Comparison of ENCODE assay signal across 29 cellular contexts in genomic region chr6:15080895-15081294, GRCh38.
"Had no signal": no experiment of that assay in that cellular context is flagged by ENCODE, and none has a peak within 500 bp of the region (broad histone marks: within the 10 kb centered on the region; RNA-seq: fewer than 3 reads in every experiment).

No MANE protein-coding gene starts in this region.

- H3K9me3 Mint-ChIP-seq: activated CD4-positive, alpha-beta T cell treated with anti-CD3 and anti-CD28 coated beads, Interleukin-2, amount 10 ng/mL, durations not matched to agents 7 days and 5 days; activated naive CD4-positive, alpha-beta T cell treated with anti-CD3 and anti-CD28 coated beads, Interleukin-2, amount 10 ng/mL, durations not matched to agents 7 days and 5 days; activated naive CD8-positive, alpha-beta T cell treated with anti-CD3 and anti-CD28 coated beads, Interleukin-2, amount 50 U/mL, for 24 hours; activated T-cell treated with anti-CD3 and anti-CD28 coated beads, Interleukin-2, amount 50 U/mL, for 4 hours; T-helper 2 cell treated with Interferon-gamma antibody and Interleukin-4, amounts not matched to agents 5 μg/mL and 100 μg/mL, for 36 hours; WTC11 had no signal

- H3K27ac ChIP-seq: brain microvascular endothelial cell, PC-9, RWPE1, SJCRH30, SK-N-MC had no signal

- FAIRE-seq: RCC 7860 had no signal

- DNase-seq: activated CD4-positive, alpha-beta T cell treated with anti-CD3 and anti-CD28 coated beads for 36 hours; activated CD4-positive, alpha-beta T cell treated with anti-CD3 and anti-CD28 coated beads, Interleukin-2, amount 10 ng/mL, durations not matched to agents 7 days and 5 days; activated CD4-positive, alpha-beta T cell treated with anti-CD3 and anti-CD28 coated beads, Interleukin-2, amount 50 U/mL, for 48 hours; activated CD8-positive, alpha-beta T cell treated with anti-CD3 and anti-CD28 coated beads, Interleukin-2, amount 10 ng/mL, durations not matched to agents 7 days and 5 days; activated effector memory CD4-positive, alpha-beta T cell treated with Interleukin-2 at 50 U/mL for 16 hours; activated naive CD4-positive, alpha-beta T cell treated with anti-CD3 and anti-CD28 coated beads, Interleukin-2, amount 10 ng/mL, durations not matched to agents 7 days and 5 days; activated naive CD8-positive, alpha-beta T cell treated with anti-CD3 and anti-CD28 coated beads, Interleukin-2, amount 50 U/mL, for 24 hours; activated T-cell treated with anti-CD3 and anti-CD28 coated beads, Interleukin-2, amount 50 U/mL, for 4 hours; brain microvascular endothelial cell; central memory CD4-positive, alpha-beta T cell; Kasumi-1; MG63; MV-4-11; NCI-H1092; NCI-H1436 treated with DMSO at 0.1 percent for 48 hours; NCI-H1694 treated with DMSO at 0.1 percent for 48 hours; NCI-H2029; NCI-H345; NCI-H524 treated with DMSO at 0.1 percent for 48 hours; PC-9; SJCRH30 had no signal

- H3K9me3 ChIP-seq: MG63, SJCRH30 had no signal

- H3K27me3 Mint-ChIP-seq: activated CD4-positive, alpha-beta T cell treated with anti-CD3 and anti-CD28 coated beads for 36 hours; activated CD4-positive, alpha-beta T cell treated with anti-CD3 and anti-CD28 coated beads, Interleukin-2, amount 10 ng/mL, durations not matched to agents 7 days and 5 days; activated naive CD8-positive, alpha-beta T cell; activated naive CD8-positive, alpha-beta T cell treated with anti-CD3 and anti-CD28 coated beads, Interleukin-2, amount 50 U/mL, for 24 hours had no signal

- H3K4me1 ChIP-seq: SJCRH30 had no signal

- ATAC-seq: activated CD4-positive, alpha-beta T cell treated with anti-CD3 and anti-CD28 coated beads for 36 hours; activated CD4-positive, CD25-positive, alpha-beta regulatory T cell treated with anti-CD3 and anti-CD28 coated beads, Interleukin-2, amount 50 U/mL, for 24 hours; activated CD8-positive, alpha-beta T cell treated with anti-CD3 and anti-CD28 coated beads, Interleukin-2, amount 10 ng/mL, durations not matched to agents 7 days and 5 days; activated naive CD8-positive, alpha-beta T cell treated with anti-CD3 and anti-CD28 coated beads, Interleukin-2, amount 50 U/mL, for 24 hours; activated T-cell treated with anti-CD3 and anti-CD28 coated beads, Interleukin-2, amount 50 U/mL, for 4 hours; Right ventricle myocardium inferior; WTC11 had no signal

- H3K4me2 ChIP-seq: PC-9 had no signal

- H3K36me3 ChIP-seq: brain microvascular endothelial cell, MG63, SJCRH30 had no signal

- H2AFZ ChIP-seq: PC-9 had no signal

- H3K4me1 Mint-ChIP-seq: activated naive CD8-positive, alpha-beta T cell treated with anti-CD3 and anti-CD28 coated beads, Interleukin-2, amount 50 U/mL, for 24 hours had no signal

- H3K27ac Mint-ChIP-seq: activated CD4-positive, alpha-beta T cell treated with anti-CD3 and anti-CD28 coated beads for 36 hours; activated CD4-positive, alpha-beta T cell treated with anti-CD3 and anti-CD28 coated beads, Interleukin-2, amount 10 ng/mL, durations not matched to agents 7 days and 5 days; activated CD8-positive, alpha-beta T cell treated with anti-CD3 and anti-CD28 coated beads, Interleukin-2, amount 10 ng/mL, durations not matched to agents 7 days and 5 days; activated naive CD4-positive, alpha-beta T cell treated with anti-CD3 and anti-CD28 coated beads, Interleukin-2, amount 10 ng/mL, durations not matched to agents 7 days and 5 days; activated naive CD8-positive, alpha-beta T cell; activated naive CD8-positive, alpha-beta T cell treated with anti-CD3 and anti-CD28 coated beads, Interleukin-2, amount 50 U/mL, for 24 hours; T-helper 2 cell treated with Interferon-gamma antibody and Interleukin-4, amounts not matched to agents 5 μg/mL and 100 μg/mL, for 36 hours; WTC11 had no signal

- H3K36me3 Mint-ChIP-seq: activated naive CD4-positive, alpha-beta T cell treated with anti-CD3 and anti-CD28 coated beads, Interleukin-2, amount 10 ng/mL, durations not matched to agents 7 days and 5 days; activated naive CD8-positive, alpha-beta T cell; WTC11 had no signal

- H3K4me3 Mint-ChIP-seq: activated CD4-positive, alpha-beta T cell treated with anti-CD3 and anti-CD28 coated beads for 36 hours; activated CD4-positive, alpha-beta T cell treated with anti-CD3 and anti-CD28 coated beads, Interleukin-2, amount 10 ng/mL, durations not matched to agents 7 days and 5 days; activated CD8-positive, alpha-beta T cell treated with anti-CD3 and anti-CD28 coated beads, Interleukin-2, amount 10 ng/mL, durations not matched to agents 7 days and 5 days; activated naive CD4-positive, alpha-beta T cell treated with anti-CD3 and anti-CD28 coated beads, Interleukin-2, amount 10 ng/mL, durations not matched to agents 7 days and 5 days; activated naive CD8-positive, alpha-beta T cell; activated naive CD8-positive, alpha-beta T cell treated with anti-CD3 and anti-CD28 coated beads, Interleukin-2, amount 50 U/mL, for 24 hours; activated T-cell treated with anti-CD3 and anti-CD28 coated beads, Interleukin-2, amount 50 U/mL, for 4 hours; T-helper 2 cell treated with Interferon-gamma antibody and Interleukin-4, amounts not matched to agents 5 μg/mL and 100 μg/mL, for 36 hours; WTC11 had no signal

- H3K4me3 ChIP-seq: MG63, PC-9, SJCRH30, SK-N-MC had no signal

- H3K27me3 ChIP-seq: brain microvascular endothelial cell, MG63, SJCRH30 had no signal
